Comparison of ENCODE assay signal across 15 cellular contexts in genomic region chr16:56708821-56709685, GRCh38. TPM values are rescaled to one million over a fixed set of nuclear protein-coding genes. Genes with fewer than 3 reads are reported as not detected.
DNase-seq lines count a peak whose midpoint lies in the region; ATAC-seq and TF ChIP-seq lines count a peak whose summit lies in the region.
"Had no signal": no experiment of that assay in that cellular context is flagged by ENCODE, and none has a peak within 500 bp of the region (broad histone marks: within the 10 kb centered on the region; RNA-seq: fewer than 3 reads in every experiment).

No MANE protein-coding gene starts in this region.

- H3F3A ChIP-seq in Loucy (ENCODE audit: low read depth): no peaks in the 10 kb centered on the region

- H3K4me2 ChIP-seq in Loucy (ENCODE audit: low read depth, low read length, poor library complexity, severe bottlenecking): peak overlapping the region; percentile 69

- peak; percentile 51 for ATAC-seq in mucosa of descending colon
- ATAC-seq in HG03139 (IDR thresholded peaks at IDR 0.05; ENCODE audit: unreplicated experiment): no peak
- ATAC-seq: gastroesophageal sphincter had no signal

- H3K9me2 ChIP-seq in Loucy (replicated peaks; ENCODE audit: low read depth, low read length): no peaks in the 10 kb centered on the region

- no peaks in the 10 kb centered on the region for H4K20me1 ChIP-seq in Loucy (ENCODE audit: insufficient read depth, low read length, poor library complexity, severe bottlenecking)

- DNase-seq in NK-92 treated with Interleukin-12 subunit alpha and Interleukin-12 subunit beta, amount 100 ng/mL, for 24 hours (lab: John Stamatoyannopoulos, UW): peak; percentile 12
- DNase-seq in NK-92 (lab: John Stamatoyannopoulos, UW; ENCODE audit: unreplicated experiment) (no peak), mucosa of descending colon (no peak), cortex of kidney (lab: John Stamatoyannopoulos, UW) (no peak), amygdala (lab: John Stamatoyannopoulos, UW) (no peak)
- DNase-seq in activated T-cell treated with anti-CD3 and anti-CD28 coated beads, Interleukin-2, amount 50 U/mL, for 48 hours: peak; percentile 42 to 52
- DNase-seq: activated effector memory CD4-positive, alpha-beta T cell treated with anti-CD3 and anti-CD28 coated beads, Interleukin-2, amount 50 U/mL, for 16 hours; GDM1; immature natural killer cell; SW 1271 had no signal

- H3K9ac ChIP-seq in Loucy (ENCODE audit: low read depth, low read length, poor library complexity, severe bottlenecking): peak overlapping the region; percentile 62

- intact Hi-C loops in mucosa of descending colon (cut with DNase I, micrococcal nuclease): no loop called here

- peak overlapping the region; percentile 49 for H2AFZ ChIP-seq in Loucy (ENCODE audit: low read length)

- no peaks in the 10 kb centered on the region for H3K27me3 ChIP-seq in Loucy (ENCODE audit: insufficient read depth, low read length, poor library complexity, severe bottlenecking)
- H3K27me3 ChIP-seq: gastroesophageal sphincter, neutrophil, vagina had no signal

- H3K9me3 ChIP-seq in Loucy (ENCODE audit: insufficient read depth, low read depth, low read length) (no peaks in the 10 kb centered on the region), mucosa of descending colon (no peaks in the 10 kb centered on the region)
- H3K9me3 ChIP-seq: gastroesophageal sphincter, neutrophil, vagina had no signal

- no peak for TF ChIP-seq CTCF in Loucy (conservative IDR thresholded peaks at IDR 0.05; ENCODE audit: low read length)
- TF ChIP-seq CTCF in mucosa of descending colon (IDR thresholded peaks at IDR 0.05): no peak

- peak overlapping the region; percentile 35 for H3K4me3 ChIP-seq in Loucy (ENCODE audit: low read length, poor library complexity, severe bottlenecking)
- H3K4me3 ChIP-seq in mucosa of descending colon: no peak overlapping the region
- H3K4me3 ChIP-seq: gastroesophageal sphincter had no signal

- no peaks in the 10 kb centered on the region for H3K36me3 ChIP-seq in Loucy (ENCODE audit: insufficient read depth, low read length)
- no peaks in the 10 kb centered on the region for H3K36me3 ChIP-seq in mucosa of descending colon (ENCODE audit: low read depth)
- H3K36me3 ChIP-seq: gastroesophageal sphincter, neutrophil, vagina had no signal

- peaks cover 26% of the 10 kb centered on the region for H3K4me1 ChIP-seq in Loucy (ENCODE audit: insufficient read depth, low read length, poor library complexity, severe bottlenecking)
- H3K4me1 ChIP-seq in mucosa of descending colon (ENCODE audit: low read depth): no peaks in the 10 kb centered on the region
- H3K4me1 ChIP-seq: gastroesophageal sphincter, vagina had no signal

- H3K79me2 ChIP-seq in Loucy (ENCODE audit: insufficient read depth, low read length): no peaks in the 10 kb centered on the region

RNA-seq across cellular contexts. Expression of gene NUP93, which starts 20.9 kb away (rescaled TPM):
- total RNA-seq in mucosa of descending colon: 10 to 100 TPM; 31.0 to 45.6 (median 40.8) TPM

RNA-seq across cellular contexts. Expression of gene MT1X, which starts 26.8 kb away (rescaled TPM):
- total RNA-seq in mucosa of descending colon: 100 to 1,000 TPM in 1 of 3 donors, 10 to 100 TPM in 2; 78.3 to 157 (median 84.1) TPM

RNA-seq across cellular contexts. Expression of gene MT1H, which starts 39.4 kb away (rescaled TPM):
- total RNA-seq in mucosa of descending colon: 10 to 100 TPM in 1 of 3 donors, 1 to 10 TPM in 2; 1.5 to 52.8 (median 9.4) TPM
- total RNA-seq: gastroesophageal sphincter, vagina had no signal

RNA-seq across cellular contexts. Expression of gene MT1G, which starts 41.2 kb away (rescaled TPM):
- total RNA-seq in mucosa of descending colon: 100 to 1,000 TPM in 1 of 3 donors, 10 to 100 TPM in 1, 1 to 10 TPM in 1; 7.3 to 210 (median 83.8) TPM
- total RNA-seq: vagina had no signal

RNA-seq across cellular contexts. Expression of gene MT1F, which starts 51.3 kb away (rescaled TPM):
- total RNA-seq in mucosa of descending colon: 10 to 100 TPM in 2 of 3 donors, 1 to 10 TPM in 1; 6.1 to 35.5 (median 27.8) TPM

Comparison
In these comparisons a context has a peak if more than half of its experiments do, and no peak if none do; other contexts are left out.
1. DNase-seq: peak in NK-92 treated with Interleukin-12 subunit alpha and Interleukin-12 subunit beta, amount 100 ng/mL, for 24 hours (single experiment) and activated T-cell treated with anti-CD3 and anti-CD28 coated beads, Interleukin-2, amount 50 U/mL, for 48 hours (2 of 2); none in NK-92 (single experiment), mucosa of descending colon (0 of 3), cortex of kidney (single experiment) and amygdala (0 of 56).